In the genomic region with DNA sequence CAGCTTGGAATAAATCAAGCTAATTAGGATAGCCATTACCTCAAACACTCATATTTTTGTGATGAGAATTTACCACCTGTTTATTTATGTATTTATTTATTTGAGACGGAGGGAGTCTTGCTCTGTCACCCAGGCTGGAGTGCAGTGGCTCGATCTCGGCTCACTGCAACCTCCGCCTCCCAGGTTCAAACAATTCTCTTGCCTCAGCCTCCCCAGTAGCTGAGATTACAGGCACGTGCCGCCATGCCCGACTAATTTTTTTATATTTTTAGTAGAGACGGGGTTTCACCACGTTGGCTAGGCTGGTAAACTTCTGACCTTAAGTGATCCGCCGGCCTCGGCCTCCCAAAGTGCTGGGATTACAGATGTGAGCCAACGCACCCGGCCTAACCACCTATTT, we compare ENCODE assay signal across 10 cellular contexts. TPM values are rescaled to one million over a fixed set of nuclear protein-coding genes. Genes with fewer than 3 reads are reported as not detected.
DNase-seq lines count a peak whose midpoint lies in the region; ATAC-seq and TF ChIP-seq lines count a peak whose summit lies in the region.
"Not testable (repeated sequence)": the region's sequence is repeated elsewhere in the genome, so short reads cannot be mapped to it uniquely, and the experiment has no call there.
"Had no signal": no experiment of that assay in that cellular context is flagged by ENCODE, and none has a peak within 500 bp of the region (broad histone marks: within the 10 kb centered on the region; RNA-seq: fewer than 3 reads in every experiment).

No MANE protein-coding gene starts in this region.

- ATAC-seq in PC-3, Right ventricle myocardium inferior: not testable (repeated sequence)

- not testable (repeated sequence) for H3K9me3 Mint-ChIP-seq in activated T-cell treated with anti-CD3 and anti-CD28 coated beads, Interleukin-2, amount 50 U/mL, for 24 hours; chondrocyte (ENCODE audit: low read depth)

- in situ Hi-C loops in GM23248 (cut with MboI), result not testable (repeated sequence)

- H3K4me1 ChIP-seq in A673 (ENCODE audit: insufficient read depth, low read length, poor library complexity, severe bottlenecking), result not testable (repeated sequence)
- H3K4me1 ChIP-seq in GM23248 (ENCODE audit: insufficient read depth) (peaks cover 15% of the 10 kb centered on the region; the same call in 1 of the 2 replicates), PC-3 (ENCODE audit: insufficient read depth, low read length) (peaks cover 21% of the 10 kb centered on the region), mononuclear cell (ENCODE audit: insufficient read depth, low read length) (peaks cover 35% of the 10 kb centered on the region), sigmoid colon (peaks cover 0 to 36% (median 27%) of the 10 kb centered on the region in 4 donors)

- not testable (repeated sequence) for H3K27ac ChIP-seq in A673 (ENCODE audit: low read depth, low read length, poor library complexity, severe bottlenecking); GM23248; PC-3 (ENCODE audit: low read length); sigmoid colon

- not testable (repeated sequence) for H4K20me1 ChIP-seq in GM23248 (ENCODE audit: insufficient read depth); PC-3 (ENCODE audit: low read length)

- H3K9ac ChIP-seq in GM23248 (peak overlapping the region; percentile 93), PC-3 (ENCODE audit: low read length) (peak overlapping the region; percentile 89)

- peaks cover 34% of the 10 kb centered on the region for H3K36me3 Mint-ChIP-seq in activated T-cell treated with anti-CD3 and anti-CD28 coated beads, Interleukin-2, amount 50 U/mL, for 24 hours (ENCODE audit: low read depth)
- H3K36me3 Mint-ChIP-seq in chondrocyte (ENCODE audit: low read depth), result peaks cover 18% of the 10 kb centered on the region

- DNase-seq in A673 (ENCODE audit: low spot score); GM23248; PC-3; activated T-cell treated with anti-CD3 and anti-CD28 coated beads, Interleukin-2, amount 50 U/mL, for 24 hours; chondrocyte (ENCODE audit: low spot score); sigmoid colon: not testable (repeated sequence)
- peak; percentile 33 for DNase-seq in Right ventricle myocardium inferior (ENCODE audit: missing footprints)

- peak overlapping the region; percentile 81; the same call in 1 of the 2 replicates for H2AFZ ChIP-seq in GM23248
- H2AFZ ChIP-seq in PC-3 (ENCODE audit: low read length), result peak overlapping the region; percentile 96; the same call in 1 of the 2 replicates

- CTCF ChIA-PET in A673 (lab: Charles Lee); PC-3 (lab: Charles Lee): not testable (repeated sequence)

- not testable (repeated sequence) for H3K79me2 ChIP-seq in GM23248 (ENCODE audit: insufficient read depth); PC-3 (ENCODE audit: low read length)

- not testable (repeated sequence) for TF ChIP-seq EP300 in sigmoid colon (IDR thresholded peaks at IDR 0.05)

- H3K9me2 ChIP-seq in GM23248 (ENCODE audit: insufficient read depth); PC-3 (replicated peaks; ENCODE audit: low read length): not testable (repeated sequence)

- not testable (repeated sequence) for H3K27me3 ChIP-seq in A673 (replicated peaks; ENCODE audit: insufficient read depth, low read depth, low read length, poor library complexity); GM23248 (replicated peaks; ENCODE audit: insufficient read depth); PC-3 (ENCODE audit: low read length); mononuclear cell (ENCODE audit: insufficient read depth, low read length); sigmoid colon

- not testable (repeated sequence) for H3K27me3 Mint-ChIP-seq in activated T-cell treated with anti-CD3 and anti-CD28 coated beads, Interleukin-2, amount 50 U/mL, for 24 hours; chondrocyte (ENCODE audit: low read depth)

- H3K9me3 ChIP-seq in A673 (ENCODE audit: low read depth, low read length, poor library complexity, severe bottlenecking); GM23248 (ENCODE audit: low read depth); PC-3 (ENCODE audit: low read length); mononuclear cell (ENCODE audit: low read depth, low read length); sigmoid colon: not testable (repeated sequence)

- BruUV-seq in A673 (replicated peaks; lab: Mats Ljungman, UMichigan) (TSS peak; percentile 79), PC-3 (replicated peaks; lab: Mats Ljungman, UMichigan) (TSS peak; percentile 85)

- H3K36me3 ChIP-seq in A673 (ENCODE audit: insufficient read depth, low read length, poor library complexity, severe bottlenecking); GM23248 (ENCODE audit: low read depth); PC-3 (ENCODE audit: low read depth, low read length): not testable (repeated sequence)
- peaks cover 0 to 22% (median 5%) of the 10 kb centered on the region in 4 donors for H3K36me3 ChIP-seq in sigmoid colon

- TF ChIP-seq POLR2A in sigmoid colon (IDR thresholded peaks at IDR 0.05), result not testable (repeated sequence)

- H3K4me2 ChIP-seq in GM23248 (ENCODE audit: unreplicated experiment) (peak overlapping the region; percentile 99), PC-3 (ENCODE audit: low read length) (peak overlapping the region; percentile 88)

- peak overlapping the region; percentile 86 for H3K4me3 Mint-ChIP-seq in activated T-cell treated with anti-CD3 and anti-CD28 coated beads, Interleukin-2, amount 50 U/mL, for 24 hours
- peak overlapping the region; percentile 81 for H3K4me3 Mint-ChIP-seq in chondrocyte (ENCODE audit: unreplicated experiment)

- TF ChIP-seq CTCF in A673 (conservative IDR thresholded peaks at IDR 0.05; ENCODE audit: low read depth, low read length); PC-3 (conservative IDR thresholded peaks at IDR 0.05; ENCODE audit: low read depth, low read length); chondrocyte (IDR thresholded peaks at IDR 0.05); sigmoid colon (IDR thresholded peaks at IDR 0.05): not testable (repeated sequence)

- WGBS in GM23248 (ENCODE audit: low coverage in 1 of 2, low lambda C conversion rate in 2 of 2, missing lambda C conversion rate in 2 of 2), 2 experiments, result 53 to 54% methylated on average over 14 of the region's 14 CpGs
- WGBS in sigmoid colon, 2 donors, result 61 to 72% methylated on average over 14 of the region's 14 CpGs

- H3K27ac Mint-ChIP-seq in activated T-cell treated with anti-CD3 and anti-CD28 coated beads, Interleukin-2, amount 50 U/mL, for 24 hours, result peak overlapping the region; percentile 88
- not testable (repeated sequence) for H3K27ac Mint-ChIP-seq in chondrocyte (ENCODE audit: unreplicated experiment)

- H3K4me1 Mint-ChIP-seq in activated T-cell treated with anti-CD3 and anti-CD28 coated beads, Interleukin-2, amount 50 U/mL, for 24 hours (ENCODE audit: low read depth), result peaks cover 30% of the 10 kb centered on the region
- peaks cover 28% of the 10 kb centered on the region for H3K4me1 Mint-ChIP-seq in chondrocyte (ENCODE audit: low read depth)

- not testable (repeated sequence) for H3F3A ChIP-seq in GM23248 (ENCODE audit: insufficient read depth); PC-3 (ENCODE audit: low read length, unreplicated experiment)

- intact Hi-C loops in A673 (cut with micrococcal nuclease; ENCODE audit: unreplicated experiment); PC-3 (cut with micrococcal nuclease); sigmoid colon (cut with DNase I): not testable (repeated sequence)
- intact Hi-C loops in Right ventricle myocardium inferior (cut with DNase I), result loop anchor here (1.0 kb wide), 1 partner anchor 32 kb away; no protein-coding TSS in a partner anchor

- H3K4me3 ChIP-seq in A673 (ENCODE audit: low read depth, low read length, poor library complexity, severe bottlenecking) (peak overlapping the region; percentile 75), GM23248 (peak overlapping the region; percentile 91), PC-3 (ENCODE audit: low read length) (peak overlapping the region; percentile 89), mononuclear cell (ENCODE audit: low read length) (peak overlapping the region; percentile 75), sigmoid colon (peak overlapping the region in 3 of 4 donors; percentile 68 to 90 (median 76))

- POLR2A ChIA-PET in A673 (lab: Charles Lee; ENCODE audit: low non-redundant PET); PC-3 (lab: Charles Lee; ENCODE audit: unreplicated experiment): not testable (repeated sequence)

RNA-seq across cellular contexts. Expression of a gene that starts 0.9 kb away (rescaled TPM):
- total RNA-seq in A673 (2021) (9.7 and 12.2 TPM in 2 replicates), PC-3 (2014; rRNA removed) (15.1 and 19.7 TPM in 2 replicates), chondrocyte (13.5 to 16.2 TPM (median 13.8 TPM) in 3 replicates), Right ventricle myocardium inferior (4.0 TPM), mononuclear cell (10.0 TPM), sigmoid colon (10 to 100 TPM in 1 of 4 donors, 1 to 10 TPM in 3; 6.8 to 12.2 (median 7.4) TPM)
- total RNA-seq in GM23248 (2014; rRNA removed; shearing (Covaris generic)), result 20.8 and 27.3 TPM in 2 replicates
- polyA plus RNA-seq in GM23248 (2016; fragmentation: Nextera tagmentation; extraction: Ambion mirVana) (22.3 and 23.5 TPM in 2 replicates), sigmoid colon (1 to 10 TPM; 1.8 to 8.7 (median 1.8) TPM)

RNA-seq across cellular contexts. Expression of a gene that starts 1.8 kb away (rescaled TPM):
- not detected in 2 replicates for total RNA-seq in A673 (2021)
- not detected in 2 replicates for total RNA-seq in GM23248 (2014; rRNA removed; shearing (Covaris generic))
- polyA plus RNA-seq in GM23248 (2016; fragmentation: Nextera tagmentation; extraction: Ambion mirVana), result not detected in 2 replicates
- total RNA-seq in PC-3 (2014; rRNA removed), result not detected in 2 replicates
- total RNA-seq in chondrocyte, result 0.07 TPM in 1 of 3 replicates, not detected in the others
- total RNA-seq in Right ventricle myocardium inferior, result not detected
- total RNA-seq in mononuclear cell, result not detected
- under 1 TPM in 1 of 4 donors, not detected in 3; under 0.01 TPM for total RNA-seq in sigmoid colon
- not detected for polyA plus RNA-seq in sigmoid colon
- total RNA-seq: HT1080, occipital lobe had no signal

RNA-seq across cellular contexts. Expression of a gene that starts 23.5 kb away (rescaled TPM):
- total RNA-seq in A673 (2021), result 3.7 and 6.9 TPM in 2 replicates
- 67.7 and 72.6 TPM in 2 replicates for total RNA-seq in GM23248 (2014; rRNA removed; shearing (Covaris generic))
- polyA plus RNA-seq in GM23248 (2016; fragmentation: Nextera tagmentation; extraction: Ambion mirVana), result 53.6 and 59.2 TPM in 2 replicates
- 9.4 and 11.8 TPM in 2 replicates for total RNA-seq in PC-3 (2014; rRNA removed)
- not detected in 3 replicates for total RNA-seq in chondrocyte
- total RNA-seq in Right ventricle myocardium inferior, result 51.0 TPM
- 14.5 TPM for total RNA-seq in mononuclear cell
- total RNA-seq in sigmoid colon, result 100 to 1,000 TPM; 121 to 170 (median 139) TPM
- 10 to 100 TPM in 2 of 3 donors, 1 to 10 TPM in 1; 3.5 to 16.5 (median 12.6) TPM for polyA plus RNA-seq in sigmoid colon

RNA-seq across cellular contexts. Expression of a gene that starts 34.5 kb away (rescaled TPM):
- total RNA-seq in A673 (2021), result 40.5 and 48.4 TPM in 2 replicates
- total RNA-seq in GM23248 (2014; rRNA removed; shearing (Covaris generic)), result 39.1 and 58.8 TPM in 2 replicates
- 20.2 and 23.0 TPM in 2 replicates for polyA plus RNA-seq in GM23248 (2016; fragmentation: Nextera tagmentation; extraction: Ambion mirVana)
- 24.4 and 28.4 TPM in 2 replicates for total RNA-seq in PC-3 (2014; rRNA removed)
- total RNA-seq in chondrocyte, result 18.1 to 40.6 TPM (median 20.6 TPM) in 3 replicates
- 20.9 TPM for total RNA-seq in Right ventricle myocardium inferior
- 12.6 TPM for total RNA-seq in mononuclear cell
- total RNA-seq in sigmoid colon, result 10 to 100 TPM; 50.2 to 91.4 (median 57.8) TPM
- polyA plus RNA-seq in sigmoid colon, result 10 to 100 TPM in 1 of 3 donors, 1 to 10 TPM in 2; 7.8 to 19.0 (median 9.0) TPM

RNA-seq across cellular contexts. Expression of a gene that starts 47.9 kb away (rescaled TPM):
- total RNA-seq in A673 (2021) (0.90 and 1.1 TPM in 2 replicates), PC-3 (2014; rRNA removed) (0.69 TPM in 1 of 2 replicates, not detected in the other), chondrocyte (0.23 to 0.32 TPM (median 0.27 TPM) in 3 replicates), Right ventricle myocardium inferior (0.27 TPM), mononuclear cell (0.21 TPM), sigmoid colon (under 1 TPM in 3 of 4 donors, not detected in 1; 0.14 to 0.71 (median 0.16) TPM)
- 0.11 and 0.13 TPM in 2 replicates for total RNA-seq in GM23248 (2014; rRNA removed; shearing (Covaris generic))
- polyA plus RNA-seq in GM23248 (2016; fragmentation: Nextera tagmentation; extraction: Ambion mirVana) (0.39 and 0.40 TPM in 2 replicates), sigmoid colon (under 1 TPM in 1 of 3 donors, not detected in 2; 0.28 TPM)
